In genomic region chr12:55737581-55738112, GRCh38 we compare ENCODE assay signal across 8 cellular contexts. TPM values are rescaled to one million over a fixed set of nuclear protein-coding genes. Genes with fewer than 3 reads are reported as not detected.
A peak's percentile ranks its signal among the peaks of the same experiment; 100 is the strongest.
DNase-seq lines count a peak whose midpoint lies in the region; ATAC-seq and TF ChIP-seq lines count a peak whose summit lies in the region.

No MANE protein-coding gene starts in this region.

- no peaks in the 10 kb centered on the region for H3K9me3 Mint-ChIP-seq in T-helper 1 cell treated with Interleukin-12 subunit alpha and Interleukin-12 subunit beta and Interleukin-4 antibody, amounts not matched to agents 30 μg/mL and 1 μg/mL, for 36 hours

- WGBS in sigmoid colon, 2 donors: 20% methylated on average over 4 of the region's 4 CpGs

- TF ChIP-seq CTCF in foreskin fibroblast (IDR thresholded peaks at IDR 0.05; ENCODE audit: low read depth, low read length) (no peak), sigmoid colon (IDR thresholded peaks at IDR 0.05) (no peak)

- peak overlapping the region; percentile 82 to 89 for H3K4me3 ChIP-seq in foreskin fibroblast (ENCODE audit: low read depth in 1 of 2, low read length in 2 of 2)
- peak overlapping the region in 3 of 4 donors; percentile 51 to 62 (median 54) for H3K4me3 ChIP-seq in sigmoid colon

- H3K9me3 ChIP-seq in sigmoid colon: no peaks in the 10 kb centered on the region

- peak overlapping the region; percentile 82 for H3K4me3 Mint-ChIP-seq in T-helper 1 cell treated with Interleukin-12 subunit alpha and Interleukin-12 subunit beta and Interleukin-4 antibody, amounts not matched to agents 30 μg/mL and 1 μg/mL, for 36 hours

- TF ChIP-seq POLR2A in sigmoid colon (IDR thresholded peaks at IDR 0.05): no peak

- no peak for TF ChIP-seq EP300 in sigmoid colon (IDR thresholded peaks at IDR 0.05)

- ATAC-seq in HG03097 (IDR thresholded peaks at IDR 0.05; ENCODE audit: low FRiP score, unreplicated experiment) (no peak), GM21423 (IDR thresholded peaks at IDR 0.05; ENCODE audit: unreplicated experiment) (no peak)

- H3K36me3 ChIP-seq in sigmoid colon: no peaks in the 10 kb centered on the region

- H3K27me3 Mint-ChIP-seq in T-helper 1 cell treated with Interleukin-12 subunit alpha and Interleukin-12 subunit beta and Interleukin-4 antibody, amounts not matched to agents 30 μg/mL and 1 μg/mL, for 36 hours (ENCODE audit: low read depth): no peaks in the 10 kb centered on the region

- peaks cover 0 to 26% (median 19%) of the 10 kb centered on the region in 4 donors for H3K4me1 ChIP-seq in sigmoid colon

- peak overlapping the region; percentile 82 for H3K27ac Mint-ChIP-seq in T-helper 1 cell treated with Interleukin-12 subunit alpha and Interleukin-12 subunit beta and Interleukin-4 antibody, amounts not matched to agents 30 μg/mL and 1 μg/mL, for 36 hours

- H3K36me3 Mint-ChIP-seq in T-helper 1 cell treated with Interleukin-12 subunit alpha and Interleukin-12 subunit beta and Interleukin-4 antibody, amounts not matched to agents 30 μg/mL and 1 μg/mL, for 36 hours (ENCODE audit: low read depth): no peaks in the 10 kb centered on the region

- H3K27me3 ChIP-seq in sigmoid colon: no peaks in the 10 kb centered on the region

- H3K27ac ChIP-seq in sigmoid colon: peak overlapping the region; percentile 78 to 83 (median 80)

- no peak for DNase-seq in T-helper 1 cell
- peak; percentile 60 for DNase-seq in SK-N-DZ (ENCODE audit: low spot score)
- DNase-seq in foreskin fibroblast: peak in 1 of 2 donors; percentile 42
- DNase-seq in sigmoid colon: peak; percentile 25
- no peak for DNase-seq in NOMO-1 treated with dmso at 0.1 percent for 144 hours (lab: John Stamatoyannopoulos, UW; ENCODE audit: unreplicated experiment)

- peaks cover 25% of the 10 kb centered on the region for H3K4me1 Mint-ChIP-seq in T-helper 1 cell treated with Interleukin-12 subunit alpha and Interleukin-12 subunit beta and Interleukin-4 antibody, amounts not matched to agents 30 μg/mL and 1 μg/mL, for 36 hours (ENCODE audit: low read depth)

- intact Hi-C loops in sigmoid colon (cut with DNase I): loop anchor here (2.0 to 5.0 kb wide), 2 partner anchors 59 to 80 kb away; partner anchors contain the start of genes ORMDL2 and SARNP

RNA-seq across cellular contexts. Expression of gene GDF11, which starts 5.3 kb away (rescaled TPM):
- polyA plus RNA-seq in SK-N-DZ (2014; cell fraction: cytosol; rRNA removed): 10.8 and 17.3 TPM in 2 replicates
- 8.2 and 13.5 TPM in 2 replicates for polyA plus RNA-seq in SK-N-DZ (2014; cell fraction: nucleus; rRNA removed)
- total RNA-seq in sigmoid colon: 10 to 100 TPM in 1 of 4 donors, 1 to 10 TPM in 3; 4.3 to 12.2 (median 4.6) TPM
- 1 to 10 TPM; 1.2 to 3.9 (median 2.4) TPM for polyA plus RNA-seq in sigmoid colon

RNA-seq across cellular contexts. Expression of gene CD63, which starts 8.8 kb away (rescaled TPM):
- polyA plus RNA-seq in SK-N-DZ (2014; cell fraction: cytosol; rRNA removed): 216 and 246 TPM in 2 replicates
- polyA plus RNA-seq in SK-N-DZ (2014; cell fraction: nucleus; rRNA removed): 96.6 and 110 TPM in 2 replicates
- total RNA-seq in sigmoid colon: 100 to 1,000 TPM; 670 to 933 (median 849) TPM
- polyA plus RNA-seq in sigmoid colon: 1,000 to 10,000 TPM in 1 of 3 donors, 100 to 1,000 TPM in 2; 450 to 1,058 (median 486) TPM

RNA-seq across cellular contexts. Expression of gene RDH5, which starts 17.5 kb away (rescaled TPM):
- polyA plus RNA-seq in SK-N-DZ (2014; cell fraction: cytosol; rRNA removed): 2.2 and 3.8 TPM in 2 replicates
- polyA plus RNA-seq in SK-N-DZ (2014; cell fraction: nucleus; rRNA removed): 2.7 and 3.8 TPM in 2 replicates
- 10 to 100 TPM; 11.2 to 37.5 (median 32.1) TPM for total RNA-seq in sigmoid colon
- polyA plus RNA-seq in sigmoid colon: 10 to 100 TPM in 2 of 3 donors, 1 to 10 TPM in 1; 8.4 to 34.4 (median 27.1) TPM

RNA-seq across cellular contexts. Expression of gene BLOC1S1, which starts 21.8 kb away (rescaled TPM):
- 96.9 and 151 TPM in 2 replicates for polyA plus RNA-seq in SK-N-DZ (2014; cell fraction: cytosol; rRNA removed)
- polyA plus RNA-seq in SK-N-DZ (2014; cell fraction: nucleus; rRNA removed): 101 and 105 TPM in 2 replicates
- 100 to 1,000 TPM; 173 to 356 (median 317) TPM for total RNA-seq in sigmoid colon
- 100 to 1,000 TPM; 329 to 655 (median 634) TPM for polyA plus RNA-seq in sigmoid colon

RNA-seq across cellular contexts. Expression of gene ITGA7, which starts 29.9 kb away (rescaled TPM):
- 5.7 and 9.4 TPM in 2 replicates for polyA plus RNA-seq in SK-N-DZ (2014; cell fraction: cytosol; rRNA removed)
- 56.6 and 58.7 TPM in 2 replicates for polyA plus RNA-seq in SK-N-DZ (2014; cell fraction: nucleus; rRNA removed)
- 100 to 1,000 TPM in 3 of 4 donors, 10 to 100 TPM in 1; 66.6 to 588 (median 204) TPM for total RNA-seq in sigmoid colon
- polyA plus RNA-seq in sigmoid colon: 10 to 100 TPM in 1 of 3 donors, 1 to 10 TPM in 2; 1.8 to 21.0 (median 3.6) TPM

Comparison
In these comparisons a context has a peak if more than half of its experiments do, and no peak if none do; other contexts are left out.
1. DNase-seq: peak in SK-N-DZ (single experiment) and sigmoid colon (single experiment); none in T-helper 1 cell (0 of 5) and NOMO-1 treated with dmso at 0.1 percent for 144 hours (single experiment).